36 cellular contexts compared by ENCODE assay signal in genomic region chr3:103067963-103068362, GRCh38.
DNase-seq lines count a peak whose midpoint lies in the region; ATAC-seq, FAIRE-seq and TF ChIP-seq lines count a peak whose summit lies in the region.
"Had no signal": no experiment of that assay in that cellular context is flagged by ENCODE, and none has a peak within 500 bp of the region (broad histone marks: within the 10 kb centered on the region; RNA-seq: fewer than 3 reads in every experiment).

No MANE protein-coding gene starts in this region.

- H3K9me3 Mint-ChIP-seq in neural crest cell (no peaks in the 10 kb centered on the region), CD14-positive monocyte (peaks cover 0 to 4% (median 2%) of the 10 kb centered on the region in 7 donors)
- H3K9me3 Mint-ChIP-seq: CD4-positive, alpha-beta T cell; CD8-positive, alpha-beta T cell had no signal

- H3K27ac ChIP-seq in A549 = no peak overlapping the region
- H3K27ac ChIP-seq in A673 (ENCODE audit: low read depth, low read length, poor library complexity, severe bottlenecking) = peak overlapping the region; percentile 44
- H3K27ac ChIP-seq in SK-N-MC = peak overlapping the region; percentile 91
- H3K27ac ChIP-seq in right atrium auricular region = no peak overlapping the region
- no peak overlapping the region for H3K27ac ChIP-seq in prostate gland
- H3K27ac ChIP-seq: 22Rv1; BLaER1; BLaER1 treated with 17β-estradiol and CSF1 and Interleukin-3, amounts not matched to agents 10 nM and 100 nM; C4-2B had no signal

- POLR2A ChIA-PET in A549 (lab: Yijun Ruan, JAX) (no interaction called here), A673 (lab: Charles Lee; ENCODE audit: low non-redundant PET) (interaction anchor here (0.5 kb wide), 1 partner anchor 15 kb away, joined by 5 read pairs; no protein-coding TSS in a partner anchor)

- FAIRE-seq in A549 (lab: Jason Lieb, UNC) = peak; percentile 54
- FAIRE-seq: A204.1, D721Med, G401.6 had no signal

- no peak overlapping the region for H3K9ac ChIP-seq in SK-N-MC (ENCODE audit: insufficient read length)
- H3K9ac ChIP-seq: BLaER1; BLaER1 treated with 17β-estradiol and CSF1 and Interleukin-3, amounts not matched to agents 10 nM and 100 nM had no signal

- no peak for TF ChIP-seq EP300 in A549 (IDR thresholded peaks at IDR 0.05)

- intact Hi-C loops in A673 (cut with micrococcal nuclease; ENCODE audit: unreplicated experiment) (no loop called here), CD14-positive monocyte (cut with micrococcal nuclease) (no loop called here), prostate gland (cut with DNase I) (no loop called here)

- WGBS in A549 (ENCODE audit: missing lambda C conversion rate) = 44% methylated on average over 2 of the region's 2 CpGs
- WGBS in prostate gland = 88% methylated on average over 2 of the region's 2 CpGs

- H3K4me2 ChIP-seq in A549 = no peak overlapping the region
- H3K4me2 ChIP-seq: BLaER1; BLaER1 treated with 17β-estradiol and CSF1 and Interleukin-3, amounts not matched to agents 10 nM and 100 nM had no signal

- BruUV-seq in A673 (replicated peaks; lab: Mats Ljungman, UMichigan) = no TSS peak

- H3K27ac Mint-ChIP-seq in neural crest cell (ENCODE audit: unreplicated experiment) = peak overlapping the region; percentile 50
- no peak overlapping the region for H3K27ac Mint-ChIP-seq in CD14-positive monocyte
- H3K27ac Mint-ChIP-seq: B cell; CD4-positive, alpha-beta memory T cell; CD4-positive, alpha-beta T cell; CD4-positive, CD25-positive, alpha-beta regulatory T cell; CD8-positive, alpha-beta memory T cell; CD8-positive, alpha-beta T cell had no signal

- H3K36me3 Mint-ChIP-seq in neural crest cell (ENCODE audit: low read depth) (no peaks in the 10 kb centered on the region), CD14-positive monocyte (no peaks in the 10 kb centered on the region)
- H3K36me3 Mint-ChIP-seq: CD4-positive, alpha-beta memory T cell; CD4-positive, CD25-positive, alpha-beta regulatory T cell; CD8-positive, alpha-beta memory T cell; CD8-positive, alpha-beta T cell had no signal

- H3K4me3 Mint-ChIP-seq in neural crest cell (no peak overlapping the region), CD14-positive monocyte (no peak overlapping the region)
- H3K4me3 Mint-ChIP-seq: B cell; CD4-positive, alpha-beta memory T cell; CD4-positive, alpha-beta T cell; CD8-positive, alpha-beta memory T cell; CD8-positive, alpha-beta T cell had no signal

- no peak for ATAC-seq in A549
- ATAC-seq: CD8-positive, alpha-beta T cell had no signal

- H3K4me1 Mint-ChIP-seq in neural crest cell (no peaks in the 10 kb centered on the region), CD14-positive monocyte (no peaks in the 10 kb centered on the region)
- H3K4me1 Mint-ChIP-seq: B cell; CD4-positive, alpha-beta memory T cell; CD4-positive, CD25-positive, alpha-beta regulatory T cell; CD8-positive, alpha-beta memory T cell had no signal

- DNase-seq in A549 (ENCODE audit: low read depth in 1 of 2, low spot score in 1 of 2) (no peak), A673 (ENCODE audit: low spot score) (peak; percentile 66), SK-N-MC (ENCODE audit: low read depth, low spot score) (no peak), neural crest cell (ENCODE audit: low read depth, low spot score) (no peak), CD14-positive monocyte (ENCODE audit: low spot score) (no peak), right atrium auricular region (ENCODE audit: low spot score) (no peak), NOMO-1 treated with dmso at 0.1 percent for 144 hours (lab: John Stamatoyannopoulos, UW; ENCODE audit: unreplicated experiment) (no peak), prostate gland (ENCODE audit: low spot score) (no peak)
- DNase-seq: 8988T; ACHN; AML-193; BE2C; C1 segment of cervical spinal cord; Caco-2; Calu3; CD4-positive, alpha-beta memory T cell; CD4-positive, alpha-beta T cell; CD4-positive, CD25-positive, alpha-beta regulatory T cell; CD8-positive, alpha-beta memory T cell; CD8-positive, alpha-beta T cell; COR-L47; DMS 273 treated with DMSO at 0.1 percent for 48 hours; DMS153; DMS53; DMS79; DMS79 treated with DMSO at 0.1 percent for 48 hours; DND-41; EL had no signal

- H3K27me3 ChIP-seq in A673 (replicated peaks; ENCODE audit: insufficient read depth, low read depth, low read length, poor library complexity) (no peaks in the 10 kb centered on the region), right atrium auricular region (no peaks in the 10 kb centered on the region), prostate gland (replicated peaks; ENCODE audit: insufficient read depth) (no peaks in the 10 kb centered on the region)
- H3K27me3 ChIP-seq: BE2C; BLaER1; BLaER1 treated with 17β-estradiol and CSF1 and Interleukin-3, amounts not matched to agents 10 nM and 100 nM had no signal

- TF ChIP-seq POLR2A in A549 (IDR thresholded peaks at IDR 0.05; ENCODE audit: low read length) (no peak), prostate gland (IDR thresholded peaks at IDR 0.05) (no peak)

- no peak for TF ChIP-seq RAD21 in A549 (conservative IDR thresholded peaks at IDR 0.05 in 1 of 2, IDR thresholded peaks at IDR 0.05 in 1 of 2)

- H3K36me3 ChIP-seq in A673 (ENCODE audit: insufficient read depth, low read length, poor library complexity, severe bottlenecking) (no peaks in the 10 kb centered on the region), SK-N-MC (ENCODE audit: insufficient read depth, low read length) (no peaks in the 10 kb centered on the region), right atrium auricular region (no peaks in the 10 kb centered on the region), prostate gland (no peaks in the 10 kb centered on the region)
- H3K36me3 ChIP-seq: BE2C; BLaER1; BLaER1 treated with 17β-estradiol and CSF1 and Interleukin-3, amounts not matched to agents 10 nM and 100 nM had no signal

- H3K4me3 ChIP-seq in A549 (no peak overlapping the region), A673 (ENCODE audit: low read depth, low read length, poor library complexity, severe bottlenecking) (no peak overlapping the region), SK-N-MC (peak overlapping the region; percentile 40), right atrium auricular region (no peak overlapping the region), prostate gland (no peak overlapping the region)
- H3K4me3 ChIP-seq: BLaER1; BLaER1 treated with 17β-estradiol and CSF1 and Interleukin-3, amounts not matched to agents 10 nM and 100 nM had no signal

- TF ChIP-seq CTCF in A549 (IDR thresholded peaks at IDR 0.05) (no peak), A673 (conservative IDR thresholded peaks at IDR 0.05; ENCODE audit: low read depth, low read length) (no peak), neural crest cell (conservative IDR thresholded peaks at IDR 0.05) (no peak), CD14-positive monocyte (IDR thresholded peaks at IDR 0.05) (no peak), right atrium auricular region (IDR thresholded peaks at IDR 0.05) (no peak), prostate gland (IDR thresholded peaks at IDR 0.05) (no peak)

- H3K9me3 ChIP-seq in A549 (no peaks in the 10 kb centered on the region), A673 (ENCODE audit: low read depth, low read length, poor library complexity, severe bottlenecking) (no peaks in the 10 kb centered on the region), SK-N-MC (ENCODE audit: low read depth, low read length) (no peaks in the 10 kb centered on the region), right atrium auricular region (no peaks in the 10 kb centered on the region), prostate gland (no peaks in the 10 kb centered on the region)
- H3K9me3 ChIP-seq: BE2C; BLaER1; BLaER1 treated with 17β-estradiol and CSF1 and Interleukin-3, amounts not matched to agents 10 nM and 100 nM; Caco-2 had no signal

- H3K27me3 Mint-ChIP-seq in neural crest cell (ENCODE audit: low read depth) = no peaks in the 10 kb centered on the region
- peaks cover 0 to 3% (median 0%) of the 10 kb centered on the region in 3 donors for H3K27me3 Mint-ChIP-seq in CD14-positive monocyte (ENCODE audit: low read depth in 3 of 3)
- H3K27me3 Mint-ChIP-seq: B cell; CD4-positive, alpha-beta memory T cell; CD4-positive, alpha-beta T cell; CD4-positive, CD25-positive, alpha-beta regulatory T cell; CD8-positive, alpha-beta memory T cell had no signal

- CTCF ChIA-PET in A549 (lab: Yijun Ruan, JAX) = no interaction called here
- CTCF ChIA-PET in A673 (lab: Charles Lee) = interaction anchor here (0.6 kb wide), 1 partner anchor 394 kb away, joined by 3 read pairs; no protein-coding TSS in a partner anchor

- H3K4me1 ChIP-seq in A549 = no peaks in the 10 kb centered on the region
- no peaks in the 10 kb centered on the region for H3K4me1 ChIP-seq in A673 (ENCODE audit: insufficient read depth, low read length, poor library complexity, severe bottlenecking)
- H3K4me1 ChIP-seq in right atrium auricular region = no peaks in the 10 kb centered on the region
- no peaks in the 10 kb centered on the region for H3K4me1 ChIP-seq in prostate gland (replicated peaks)
- H3K4me1 ChIP-seq: BE2C; BLaER1; BLaER1 treated with 17β-estradiol and CSF1 and Interleukin-3, amounts not matched to agents 10 nM and 100 nM; Caco-2 had no signal

TF ChIP-seq in A549, 52 proteins besides CTCF, POLR2A, EP300 and RAD21 (continues in another document):
- TF ChIP-seq E2F6 (IDR thresholded peaks at IDR 0.05; ENCODE audit: borderline replicate concordance, low read depth) = no peak

Comparison
In these comparisons a context has a peak if more than half of its experiments do, and no peak if none do; other contexts are left out.
1. H3K27ac ChIP-seq: peak in A673 (single experiment) and SK-N-MC (single experiment); none in A549 (0 of 2), right atrium auricular region (0 of 2) and prostate gland (0 of 2).